ENCODE assay signal across 14 cellular contexts in the genomic region with DNA sequence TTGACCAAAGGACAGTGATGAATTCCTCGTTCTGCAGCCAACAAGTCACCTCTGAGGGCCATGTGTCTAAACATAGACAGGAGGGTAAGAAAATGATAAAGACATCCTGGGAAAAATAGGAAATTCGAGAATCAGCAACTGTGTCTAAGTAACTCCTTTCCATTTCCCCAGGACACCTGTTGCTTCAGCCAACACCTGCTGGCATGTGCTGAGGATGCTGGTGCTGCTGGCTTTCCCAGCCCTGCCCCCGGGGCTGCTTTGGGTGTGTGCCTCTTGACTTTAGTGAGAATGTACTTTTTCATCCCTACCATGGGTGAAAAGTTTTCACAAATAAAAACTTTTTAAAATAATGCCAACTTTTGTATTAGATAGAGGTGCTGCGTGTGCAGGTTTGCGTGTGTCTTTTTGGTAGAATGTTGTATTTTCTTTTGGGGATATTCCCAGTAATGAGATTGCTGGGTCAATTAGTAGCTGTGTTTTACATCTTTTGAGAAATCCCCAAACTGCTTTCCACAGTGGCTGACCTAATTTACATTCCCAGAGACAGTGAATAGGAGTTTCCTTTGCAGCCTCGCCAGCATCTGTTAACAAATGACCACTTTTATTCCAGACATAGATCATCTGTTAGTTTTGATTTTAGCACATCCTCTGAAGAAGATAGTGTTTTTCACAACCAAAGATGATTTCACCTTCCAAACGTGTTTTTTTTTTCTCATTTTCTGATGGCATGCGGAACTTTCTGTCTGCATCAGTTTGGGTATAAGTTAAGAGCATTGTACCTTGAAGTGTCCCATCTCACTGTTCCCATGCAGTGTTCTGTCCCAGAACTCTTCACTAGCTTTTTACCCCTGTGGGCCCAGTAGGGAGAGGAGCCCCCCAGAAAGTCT.
DNase-seq lines count a peak whose midpoint lies in the region; ATAC-seq, FAIRE-seq and TF ChIP-seq lines count a peak whose summit lies in the region.
"Had no signal": no experiment of that assay in that cellular context is flagged by ENCODE, and none has a peak within 500 bp of the region (broad histone marks: within the 10 kb centered on the region; RNA-seq: fewer than 3 reads in every experiment).

No MANE protein-coding gene starts in this region.

- no peak for TF ChIP-seq POLR2A in GM12892 (IDR thresholded peaks at IDR 0.05; ENCODE audit: low read depth, low read length)

- H3K79me2 ChIP-seq in OCI-LY7 (ENCODE audit: insufficient read depth, low read depth, low read length), result no peaks in the 10 kb centered on the region

- H3K9me2 ChIP-seq in OCI-LY7 (ENCODE audit: insufficient read depth, low read length), result no peaks in the 10 kb centered on the region

- peaks cover 8% of the 10 kb centered on the region for H3K4me1 ChIP-seq in OCI-LY7 (ENCODE audit: insufficient read depth, low read length, poor library complexity, severe bottlenecking)

- TF ChIP-seq CTCF in OCI-LY7 (conservative IDR thresholded peaks at IDR 0.05; ENCODE audit: low read length) (no peak), MCF 10A (IDR thresholded peaks at IDR 0.05; ENCODE audit: unreplicated experiment) (no peak)

- intact Hi-C loops in OCI-LY7 (cut with micrococcal nuclease; ENCODE audit: unreplicated experiment), result no loop called here
- intact Hi-C loops in MCF 10A (cut with micrococcal nuclease), result no loop called here

- no peaks in the 10 kb centered on the region for H3K9me3 ChIP-seq in OCI-LY7 (ENCODE audit: low read length)

- H4K20me1 ChIP-seq in OCI-LY7 (ENCODE audit: insufficient read depth, low read length), result no peaks in the 10 kb centered on the region

- POLR2A ChIA-PET in OCI-LY7 (lab: Charles Lee) (no interaction called here), MCF 10A (lab: Yijun Ruan, JAX) (no interaction called here)

- no peaks in the 10 kb centered on the region for H3K36me3 Mint-ChIP-seq in MCF 10A (ENCODE audit: insufficient read depth, unreplicated experiment)
- H3K36me3 Mint-ChIP-seq: mesothelial cell of epicardium had no signal

- H3K4me3 Mint-ChIP-seq in MCF 10A (ENCODE audit: unreplicated experiment), result no peak overlapping the region
- H3K4me3 Mint-ChIP-seq: CD4-positive, alpha-beta T cell; mesothelial cell of epicardium had no signal

- H2AFZ ChIP-seq in OCI-LY7 (ENCODE audit: low read length), result peak overlapping the region; percentile 66; the same call in 1 of the 2 replicates

- ATAC-seq in GM19043 (IDR thresholded peaks at IDR 0.05; ENCODE audit: low read depth, unreplicated experiment) (peak; percentile 43), HG02798 (IDR thresholded peaks at IDR 0.05; ENCODE audit: poor library complexity, unreplicated experiment) (peak; percentile 64)
- ATAC-seq: Panc1 had no signal

- no peak overlapping the region for H3K4me3 ChIP-seq in OCI-LY7 (ENCODE audit: low read depth, low read length, poor library complexity, severe bottlenecking)

- no peak overlapping the region for H3K27ac ChIP-seq in OCI-LY7 (ENCODE audit: low read depth, low read length, poor library complexity, severe bottlenecking)
- H3K27ac ChIP-seq: WERI-Rb-1 had no signal

- H3K27ac Mint-ChIP-seq in MCF 10A (ENCODE audit: low read depth, unreplicated experiment), result no peak overlapping the region
- H3K27ac Mint-ChIP-seq: CD4-positive, alpha-beta T cell; mesothelial cell of epicardium had no signal

- peaks cover 11% of the 10 kb centered on the region for H3K4me1 Mint-ChIP-seq in MCF 10A (ENCODE audit: insufficient read depth, unreplicated experiment)

- H3K4me2 ChIP-seq in OCI-LY7 (ENCODE audit: low read length), result peak overlapping the region; percentile 42; the same call in 1 of the 2 replicates

- no peak for DNase-seq in GM12892 (ENCODE audit: insufficient read length)
- no peak for DNase-seq in OCI-LY7 (ENCODE audit: low spot score)
- DNase-seq in kidney tubule cell (ENCODE audit: low spot score), result no peak
- DNase-seq in germinal center (ENCODE audit: low spot score), result no peak
- DNase-seq in MCF 10A (ENCODE audit: unreplicated experiment), result no peak
- DNase-seq in NCI-H226, result no peak
- DNase-seq: CD4-positive, alpha-beta T cell; hippocampal formation; NCI-H1694; WERI-Rb-1 had no signal

- no peaks in the 10 kb centered on the region for H3K36me3 ChIP-seq in OCI-LY7 (ENCODE audit: insufficient read depth, low read length)
- H3K36me3 ChIP-seq: WERI-Rb-1 had no signal

- no peaks in the 10 kb centered on the region for H3K9me3 Mint-ChIP-seq in MCF 10A (ENCODE audit: unreplicated experiment)
- H3K9me3 Mint-ChIP-seq: CD4-positive, alpha-beta T cell; mesothelial cell of epicardium had no signal

- BruUV-seq in OCI-LY7 (replicated peaks; lab: Mats Ljungman, UMichigan), result no TSS peak
- no TSS peak for BruUV-seq in MCF 10A (replicated peaks; lab: Mats Ljungman, UMichigan)

- H3K27me3 Mint-ChIP-seq in MCF 10A (ENCODE audit: insufficient read depth, unreplicated experiment), result peaks cover 53% of the 10 kb centered on the region

- CTCF ChIA-PET in OCI-LY7 (lab: Charles Lee; ENCODE audit: unreplicated experiment) (no interaction called here), MCF 10A (lab: Yijun Ruan, JAX) (interaction anchor here (0.7 to 1.2 kb wide), 2 partner anchors 15 to 26 kb away, joined by 3 to 4 read pairs; no protein-coding TSS in a partner anchor)

- peak; percentile 85 for FAIRE-seq in GM12892 (lab: Jason Lieb, UNC)
